Comparison of ENCODE assay signal across 1 cellular context in the genomic region with DNA sequence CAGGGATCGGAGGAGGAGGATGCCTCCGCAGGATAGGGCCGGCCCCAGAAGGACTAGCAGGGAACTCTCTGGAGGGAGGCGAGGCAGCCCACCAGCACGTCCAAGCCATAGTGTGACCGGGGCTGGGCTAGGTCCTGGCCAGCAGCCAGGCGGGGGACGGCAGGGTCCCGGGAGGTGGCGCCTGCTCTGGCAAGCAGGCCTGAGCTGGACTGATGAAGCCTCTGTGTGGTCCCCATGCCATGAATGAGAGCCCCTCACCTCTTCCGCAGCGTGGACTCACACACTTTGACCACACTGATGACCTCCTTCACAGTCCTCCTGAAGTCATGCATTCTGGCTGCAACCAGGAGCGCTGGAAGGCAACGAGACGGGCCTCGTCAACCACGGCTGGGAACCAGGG.
TF ChIP-seq lines count a peak whose summit lies in the region.

No MANE protein-coding gene starts in this region.

TF ChIP-seq in H1, 55 proteins besides CTCF, POLR2A, EP300 and RAD21:
- TF ChIP-seq HDAC2 (IDR thresholded peaks at IDR 0.05; ENCODE audit: borderline replicate concordance in 1 of 2, low read depth in 2 of 2, low read length in 2 of 2) (no peak), TAF7 (optimal IDR thresholded peaks at IDR 0.05; ENCODE audit: borderline replicate concordance, low read depth, low read length) (no peak), MAFK (IDR thresholded peaks at IDR 0.05; ENCODE audit: low read depth, low read length) (no peak), POU5F1 (IDR thresholded peaks at IDR 0.05; ENCODE audit: low read depth, low read length) (no peak), KDM4A (IDR thresholded peaks at IDR 0.05; ENCODE audit: low read depth, low read length, severe bottlenecking) (no peak), HDAC6 (IDR thresholded peaks at IDR 0.05; ENCODE audit: low read depth, low read length) (no peak), PHF8 (conservative IDR thresholded peaks at IDR 0.05; ENCODE audit: low read depth, low read length) (no peak)
